Comparison of ENCODE assay signal across 18 cellular contexts in genomic region chr6:157869673-157870302, GRCh38. TPM values are rescaled to one million over a fixed set of nuclear protein-coding genes. Genes with fewer than 3 reads are reported as not detected.
A peak's percentile ranks its signal among the peaks of the same experiment; 100 is the strongest.
DNase-seq lines count a peak whose midpoint lies in the region; ATAC-seq, FAIRE-seq and TF ChIP-seq lines count a peak whose summit lies in the region.
"Had no signal": no experiment of that assay in that cellular context is flagged by ENCODE, and none has a peak within 500 bp of the region (broad histone marks: within the 10 kb centered on the region; RNA-seq: fewer than 3 reads in every experiment).

No MANE protein-coding gene starts in this region.

- no peak overlapping the region for H2AK5ac ChIP-seq in neuronal stem cell (ENCODE audit: low read depth, low read length)

- BruUV-seq in HepG2 (replicated peaks; lab: Mats Ljungman, UMichigan) (no TSS peak), K562 (replicated peaks; lab: Mats Ljungman, UMichigan) (no TSS peak), Calu3 (replicated peaks; lab: Mats Ljungman, UMichigan) (no TSS peak)

- H3K27me3 ChIP-seq in HepG2 (ENCODE audit: control insufficient read depth in 1 of 2, insufficient read depth in 2 of 2, low read length in 2 of 2) (no peaks in the 10 kb centered on the region), right lobe of liver (no peaks in the 10 kb centered on the region), K562 (ENCODE audit: control insufficient read depth in 2 of 2, insufficient read depth in 2 of 2, low read length in 2 of 2) (no peaks in the 10 kb centered on the region), neuronal stem cell (ENCODE audit: control insufficient read depth in 3 of 3, insufficient read depth in 3 of 3, low read depth in 1 of 3, low read length in 3 of 3) (no peaks in the 10 kb centered on the region), aorta (ENCODE audit: control insufficient read depth in 1 of 2, insufficient read depth in 2 of 2, low read length in 1 of 2) (no peaks in the 10 kb centered on the region), uterus (no peaks in the 10 kb centered on the region)
- H3K27me3 ChIP-seq: BE2C had no signal

- FAIRE-seq in HepG2 (lab: Jason Lieb, UNC): no peak
- no peak for FAIRE-seq in K562 (lab: Jason Lieb, UNC)
- FAIRE-seq: A204.1, D721Med, GM18507, H54 had no signal

- H2AFZ ChIP-seq in HepG2 (ENCODE audit: low read length) (no peak overlapping the region), K562 (ENCODE audit: low read depth, low read length) (no peak overlapping the region), neuronal stem cell (ENCODE audit: low read length) (no peak overlapping the region)

- TF ChIP-seq EP300 in HepG2 (IDR thresholded peaks at IDR 0.05; ENCODE audit: low read depth in 2 of 2, low read length in 2 of 2) (no peak), HepG2 (CRISPR knock-in tag; IDR thresholded peaks at IDR 0.05; ENCODE audit: borderline replicate concordance) (no peak), K562 (IDR thresholded peaks at IDR 0.05; ENCODE audit: low read length) (no peak)

- peaks cover 7% of the 10 kb centered on the region for H3K79me1 ChIP-seq in neuronal stem cell (ENCODE audit: low read depth, low read length)

- 97% methylated on average over 19 of the region's 19 CpGs for WGBS in HepG2 (ENCODE audit: low lambda C conversion rate)
- 91% methylated on average over 13 of the region's 19 CpGs for WGBS in right lobe of liver (ENCODE audit: insufficient coverage, low coverage, low lambda C conversion rate, missing lambda C conversion rate)
- WGBS in K562 (ENCODE audit: insufficient coverage, low coverage, missing lambda C conversion rate): 96% methylated on average over 18 of the region's 19 CpGs
- 100% methylated on average over 2 of the region's 19 CpGs; no CpG with 5 or more reads in 1 of the 2 donors for WGBS in neuronal stem cell (ENCODE audit: extremely low coverage in 2 of 2, insufficient read length in 2 of 2, insufficient replicate concordance in 1 of 2), 2 donors
- WGBS in aorta, 2 donors: 88 to 90% methylated on average over 19 of the region's 19 CpGs

- H3K36me3 ChIP-seq in HepG2 (replicated peaks in 1 of 2; ENCODE audit: control insufficient read depth in 1 of 2, insufficient read depth in 2 of 2, low read length in 2 of 2): peaks cover 22 to 43% of the 10 kb centered on the region in 2 experiments
- H3K36me3 ChIP-seq in right lobe of liver: peaks cover 0 to 5% (median 5%) of the 10 kb centered on the region in 4 donors
- peaks cover 64% of the 10 kb centered on the region for H3K36me3 ChIP-seq in K562 (ENCODE audit: control insufficient read depth, insufficient read depth, low read length)
- H3K36me3 ChIP-seq in neuronal stem cell (replicated peaks in 1 of 2; ENCODE audit: control insufficient read depth in 2 of 2, insufficient read depth in 2 of 2, low read length in 2 of 2): peaks cover 21 to 34% of the 10 kb centered on the region in 2 donors
- peaks cover 0 to 10% of the 10 kb centered on the region in 2 donors for H3K36me3 ChIP-seq in aorta (ENCODE audit: control insufficient read depth in 1 of 2, insufficient read depth in 2 of 2, low read length in 1 of 2)
- H3K36me3 ChIP-seq in uterus: no peaks in the 10 kb centered on the region

- no peak overlapping the region for H3K27ac ChIP-seq in HepG2 (ENCODE audit: extremely low read length, insufficient read depth, low read length)
- peak overlapping the region in 1 of 3 donors; percentile 5 for H3K27ac ChIP-seq in right lobe of liver
- no peak overlapping the region for H3K27ac ChIP-seq in K562 (ENCODE audit: extremely low read depth, low read depth, low read length)
- no peak overlapping the region for H3K27ac ChIP-seq in neuronal stem cell (replicated peaks; ENCODE audit: low read length)
- H3K27ac ChIP-seq in aorta (ENCODE audit: low read depth in 1 of 2, low read length in 2 of 2): no peak overlapping the region
- no peak overlapping the region for H3K27ac ChIP-seq in uterus
- H3K27ac ChIP-seq: C4-2B had no signal

- TF ChIP-seq POLR2A in HepG2 (IDR thresholded peaks at IDR 0.05; ENCODE audit: insufficient read depth in 1 of 2, low read depth in 2 of 2, low read length in 2 of 2) (no peak), right lobe of liver (IDR thresholded peaks at IDR 0.05) (no peak), K562 (conservative IDR thresholded peaks at IDR 0.05) (no peak), uterus (IDR thresholded peaks at IDR 0.05) (no peak)

- no peaks in the 10 kb centered on the region for H3K9me1 ChIP-seq in K562 (ENCODE audit: control insufficient read depth, insufficient read depth, low read length)

- no peak overlapping the region for H3K4me3 ChIP-seq in HepG2 (replicated peaks in 1 of 3; ENCODE audit: insufficient read depth in 1 of 3, low read depth in 2 of 3, low read length in 3 of 3)
- H3K4me3 ChIP-seq in right lobe of liver: no peak overlapping the region
- H3K4me3 ChIP-seq in K562: no peak overlapping the region
- H3K4me3 ChIP-seq in neuronal stem cell (ENCODE audit: low read length in 2 of 2): peak overlapping the region in 1 of 2 donors; percentile 24
- H3K4me3 ChIP-seq in aorta (ENCODE audit: low read length in 2 of 2): no peak overlapping the region
- no peak overlapping the region for H3K4me3 ChIP-seq in uterus

- no peak for DNase-seq in HepG2 (ENCODE audit: low spot score)
- no peak for DNase-seq in right lobe of liver
- DNase-seq in K562 (ENCODE audit: extremely low read depth in 1 of 4, low spot score in 3 of 4): no peak
- DNase-seq in neuronal stem cell (ENCODE audit: low spot score): no peak
- DNase-seq in aorta: no peak
- no peak for DNase-seq in uterus
- DNase-seq in Calu3: no peak
- DNase-seq: BE2C; CD4-positive, alpha-beta memory T cell; DND-41; GDM1 had no signal

- peak overlapping the region; percentile 46 for H3K23ac ChIP-seq in neuronal stem cell (ENCODE audit: low read depth, low read length, poor library complexity)

- no peak overlapping the region for H4K8ac ChIP-seq in neuronal stem cell (ENCODE audit: low read depth, low read length)

- no peaks in the 10 kb centered on the region for H3K4me1 Mint-ChIP-seq in Calu3 (ENCODE audit: low read depth, unreplicated experiment)

- no peak overlapping the region for H3K4me3 Mint-ChIP-seq in Calu3 (ENCODE audit: low read depth, unreplicated experiment)
- H3K4me3 Mint-ChIP-seq: CD4-positive, alpha-beta memory T cell had no signal

- no peak overlapping the region for H3K27ac Mint-ChIP-seq in Calu3 (ENCODE audit: unreplicated experiment)
- H3K27ac Mint-ChIP-seq: CD4-positive, alpha-beta memory T cell had no signal

- no peak overlapping the region for H3K14ac ChIP-seq in neuronal stem cell (ENCODE audit: low read length)

- H3K18ac ChIP-seq in neuronal stem cell (ENCODE audit: low read length): no peak overlapping the region

- H2BK15ac ChIP-seq in neuronal stem cell (ENCODE audit: low read length): no peak overlapping the region

- TF ChIP-seq CTCF in HepG2 (CRISPR knock-in tag; IDR thresholded peaks at IDR 0.05): no peak
- no peak for TF ChIP-seq CTCF in right lobe of liver (IDR thresholded peaks at IDR 0.05)
- TF ChIP-seq CTCF in K562 (IDR thresholded peaks at IDR 0.05 in 2 of 3, conservative IDR thresholded peaks at IDR 0.05 in 1 of 3; ENCODE audit: insufficient read depth in 2 of 3, low read depth in 1 of 3, low read length in 3 of 3): no peak
- TF ChIP-seq CTCF in uterus (IDR thresholded peaks at IDR 0.05): no peak
- TF ChIP-seq CTCF in Calu3 (IDR thresholded peaks at IDR 0.05; ENCODE audit: unreplicated experiment): no peak

- no peak overlapping the region for H3K4me2 ChIP-seq in HepG2 (ENCODE audit: low read depth, low read length)
- H3K4me2 ChIP-seq in K562 (ENCODE audit: insufficient read depth, low read length): no peak overlapping the region
- H3K4me2 ChIP-seq in neuronal stem cell (ENCODE audit: insufficient read depth, low read length, poor library complexity, severe bottlenecking): no peak overlapping the region

- no peak overlapping the region for H2BK5ac ChIP-seq in neuronal stem cell (ENCODE audit: low read length)

- H3K4me1 ChIP-seq in HepG2 (ENCODE audit: insufficient read depth, low read length) (no peaks in the 10 kb centered on the region), right lobe of liver (no peaks in the 10 kb centered on the region), K562 (replicated peaks in 1 of 2; ENCODE audit: control insufficient read depth in 2 of 2, insufficient read depth in 2 of 2, low read length in 2 of 2) (peaks cover 9 to 28% of the 10 kb centered on the region in 2 experiments; a peak in 4 of 5 replicates), neuronal stem cell (ENCODE audit: control insufficient read depth in 2 of 2, insufficient read depth in 1 of 2, low read depth in 1 of 2, low read length in 2 of 2) (no peaks in the 10 kb centered on the region), aorta (ENCODE audit: control insufficient read depth in 1 of 2, insufficient read depth in 2 of 2, low read length in 2 of 2) (no peaks in the 10 kb centered on the region), uterus (peaks cover 0 to 11% of the 10 kb centered on the region in 2 donors)
- H3K4me1 ChIP-seq: BE2C had no signal

- in situ Hi-C loops in HepG2 (cut with HindIII; ENCODE audit: extremely low pct_ligation_motif_present, low pct_unique_long_range_greater_than_20kb) (loop anchor here (5.0 kb wide), 1 partner anchor 112 kb away; no protein-coding TSS in a partner anchor), K562 (cut with MboI) (loop anchor here (5.0 kb wide), 1 partner anchor 112 kb away; no protein-coding TSS in a partner anchor)

- no peak for TF ChIP-seq RAD21 in HepG2 (CRISPR knock-in tag; IDR thresholded peaks at IDR 0.05)
- TF ChIP-seq RAD21 in K562 (CRISPR knock-in tag; conservative IDR thresholded peaks at IDR 0.05 in 1 of 2, IDR thresholded peaks at IDR 0.05 in 1 of 2): no peak

- H2BK12ac ChIP-seq in neuronal stem cell (ENCODE audit: low read length): no peak overlapping the region

- intact Hi-C loops in HepG2 (cut with micrococcal nuclease; ENCODE audit: unreplicated experiment): loop anchor here (5.0 to 10.0 kb wide), 2 partner anchors 47 to 205 kb away; partner anchors contain the start of gene SNX9
- intact Hi-C loops in right lobe of liver (cut with DNase I): loop anchor here (5.0 to 10.0 kb wide), 2 partner anchors 107 to 115 kb away; no protein-coding TSS in a partner anchor
- intact Hi-C loops in K562 (cut with micrococcal nuclease): no loop called here
- intact Hi-C loops in aorta (cut with DNase I): loop anchor here (5.0 kb wide), 2 partner anchors 112 to 202 kb away; no protein-coding TSS in a partner anchor
- intact Hi-C loops in uterus (cut with DNase I; ENCODE audit: low total_unique reads): loop anchor here (10.0 kb wide), 1 partner anchor 115 kb away; no protein-coding TSS in a partner anchor
- intact Hi-C loops in Calu3 (cut with micrococcal nuclease; ENCODE audit: unreplicated experiment): loop anchor here (5.0 kb wide), 1 partner anchor 107 kb away; no protein-coding TSS in a partner anchor

- H2BK120ac ChIP-seq in neuronal stem cell (ENCODE audit: low read depth, low read length): no peak overlapping the region

- CTCF ChIA-PET in HepG2 (lab: Yijun Ruan, JAX; ENCODE audit: low intra/inter-chr PET ratio, low total read pairs): no interaction called here
- CTCF ChIA-PET in K562 (lab: Yijun Ruan, JAX; ENCODE audit: low intra/inter-chr PET ratio): no interaction called here
- CTCF ChIA-PET in Calu3 (lab: Charles Lee): no interaction called here

- H3K79me2 ChIP-seq in HepG2 (ENCODE audit: insufficient read depth, low read length): peaks cover 9% of the 10 kb centered on the region
- H3K79me2 ChIP-seq in K562 (ENCODE audit: control insufficient read depth, insufficient read depth, low read length): peaks cover 68% of the 10 kb centered on the region

- peaks cover 6% of the 10 kb centered on the region; the same call in 1 of the 2 replicates for H4K20me1 ChIP-seq in HepG2 (ENCODE audit: insufficient read depth, low read length)
- H4K20me1 ChIP-seq in K562 (replicated peaks; ENCODE audit: control insufficient read depth, insufficient read depth, low read length): no peaks in the 10 kb centered on the region

- H3K27me3 Mint-ChIP-seq in Calu3 (ENCODE audit: unreplicated experiment): no peaks in the 10 kb centered on the region
- H3K27me3 Mint-ChIP-seq: CD4-positive, alpha-beta memory T cell had no signal

- H3K9ac ChIP-seq in HepG2 (ENCODE audit: insufficient read depth, low read depth, low read length): no peak overlapping the region
- no peak overlapping the region for H3K9ac ChIP-seq in K562 (ENCODE audit: insufficient read depth in 1 of 2, low read depth in 2 of 2, low read length in 2 of 2)
- H3K9ac ChIP-seq in neuronal stem cell (ENCODE audit: low read depth, low read length, poor library complexity): peak overlapping the region; percentile 51

- no peaks in the 10 kb centered on the region for H3K9me3 Mint-ChIP-seq in Calu3 (ENCODE audit: low read depth, unreplicated experiment)
- H3K9me3 Mint-ChIP-seq: CD4-positive, alpha-beta memory T cell had no signal

- H3K4ac ChIP-seq in neuronal stem cell (ENCODE audit: low read length): no peak overlapping the region

- H3K9me3 ChIP-seq in HepG2 (ENCODE audit: low read length): no peaks in the 10 kb centered on the region
- no peaks in the 10 kb centered on the region for H3K9me3 ChIP-seq in right lobe of liver
- H3K9me3 ChIP-seq in K562 (replicated peaks; ENCODE audit: control insufficient read depth, insufficient read depth, low read depth, low read length): no peaks in the 10 kb centered on the region
- H3K9me3 ChIP-seq in neuronal stem cell (replicated peaks in 1 of 2; ENCODE audit: control insufficient read depth in 2 of 2, insufficient read depth in 1 of 2, low read depth in 1 of 2, low read length in 2 of 2): peaks cover 0 to 4% of the 10 kb centered on the region in 2 donors
- no peaks in the 10 kb centered on the region for H3K9me3 ChIP-seq in aorta (ENCODE audit: control insufficient read depth, low read length)
- no peaks in the 10 kb centered on the region for H3K9me3 ChIP-seq in uterus
- H3K9me3 ChIP-seq: BE2C had no signal

- ATAC-seq in HepG2 (no peak; the same call in 2 of the 3 replicates), right lobe of liver (no peak), K562 (no peak), aorta (ENCODE audit: low FRiP score) (peak; percentile 49), HG03354 (IDR thresholded peaks at IDR 0.05; ENCODE audit: poor library complexity, severe bottlenecking, unreplicated experiment) (no peak)
- ATAC-seq: HCT116 had no signal

- no peak overlapping the region for H4K91ac ChIP-seq in neuronal stem cell (ENCODE audit: low read depth, low read length, poor library complexity)

- POLR2A ChIA-PET in HepG2 (lab: Yijun Ruan, JAX): no interaction called here
- POLR2A ChIA-PET in K562 (lab: Yijun Ruan, JAX): no interaction called here

- no peaks in the 10 kb centered on the region for H3K36me3 Mint-ChIP-seq in Calu3 (ENCODE audit: insufficient read depth, unreplicated experiment)

RNA-seq across cellular contexts. Expression of gene SNX9, which starts 46.7 kb away (rescaled TPM):
- total RNA-seq in HepG2 (2016; rRNA removed; fragmentation: Illumina TruSeq; extraction: Trizol) (21.9 and 27.7 TPM in 2 replicates), right lobe of liver (10 to 100 TPM; 24.6 to 38.0 (median 29.3) TPM), K562 (2014; rRNA removed) (57.1 and 64.3 TPM in 2 replicates), K562 (2014; rRNA removed; fragmentation: Illumina TruSeq; extraction: Trizol) (52.8 and 59.8 TPM in 2 replicates), K562 (2015; rRNA removed; fragmentation: Illumina TruSeq; extraction: Trizol) (45.2 and 48.1 TPM in 2 replicates), K562 (2021) (66.8 and 72.2 TPM in 2 replicates), aorta (10 to 100 TPM; 81.5 to 95.5 TPM), uterus (10 to 100 TPM; 31.0 to 65.9 (median 50.5) TPM), Calu3 (2022) (16.6 and 17.7 TPM in 2 replicates)
- total RNA-seq in HepG2 (2016; cell fraction: cytosol; rRNA removed; fragmentation: Illumina TruSeq; extraction: Trizol; ENCODE audit: low read depth): 3.3 and 3.5 TPM in 2 replicates
- 20.6 and 26.2 TPM in 2 replicates for total RNA-seq in HepG2 (2016; cell fraction: insoluble cytoplasmic fraction; rRNA removed; fragmentation: Illumina TruSeq; extraction: Trizol)
- total RNA-seq in HepG2 (2016; cell fraction: membrane; rRNA removed; fragmentation: Illumina TruSeq; extraction: Trizol): 11.1 and 12.4 TPM in 2 replicates
- total RNA-seq in HepG2 (2016; cell fraction: nucleus; rRNA removed; fragmentation: Illumina TruSeq; extraction: Trizol): 15.6 and 15.7 TPM in 2 replicates
- polyA plus RNA-seq in HepG2 (2011; rRNA removed) (35.2 and 36.0 TPM in 2 replicates), K562 (2011; rRNA removed) (63.6 and 80.2 TPM in 2 replicates), K562 (2014; fragmentation: Illumina TruSeq; extraction: Trizol) (79.5 and 81.7 TPM in 2 replicates), K562 (2014; fragmentation: Nextera tagmentation; extraction: Ambion mirVana) (1 to 10 TPM; 6.0 to 7.3 TPM), K562 (2014; rRNA removed) (61.3 and 70.0 TPM in 2 replicates), aorta (10 to 100 TPM; 50.6 to 82.7 TPM)
- 25.8 and 32.1 TPM in 2 replicates for polyA plus RNA-seq in HepG2 (2011; cell fraction: cytosol; rRNA removed)
- polyA plus RNA-seq in HepG2 (2011; cell fraction: nucleus; rRNA removed): 24.9 and 25.2 TPM in 2 replicates
- polyA plus RNA-seq in HepG2 (2012): 29.4 and 32.2 TPM in 2 replicates
- 2.4 and 2.5 TPM in 2 replicates for polyA plus RNA-seq in HepG2 (2016; cell fraction: cytosol; fragmentation: Illumina TruSeq; extraction: Trizol; ENCODE audit: low read depth)
- 27.0 and 29.7 TPM in 2 replicates for polyA plus RNA-seq in HepG2 (2016; cell fraction: insoluble cytoplasmic fraction; fragmentation: Illumina TruSeq; extraction: Trizol; ENCODE audit: low read depth)
- 6.8 and 7.3 TPM in 2 replicates for polyA plus RNA-seq in HepG2 (2016; cell fraction: membrane; fragmentation: Illumina TruSeq; extraction: Trizol; ENCODE audit: low read depth)
- polyA plus RNA-seq in HepG2 (2016; cell fraction: nucleus; fragmentation: Illumina TruSeq; extraction: Trizol; ENCODE audit: insufficient read depth, low read depth): 20.8 and 21.2 TPM in 2 replicates
- 17.0 and 19.8 TPM in 2 replicates for polyA minus RNA-seq in HepG2 (2011; rRNA and poly(A)+ RNA removed; ENCODE audit: low replicate concordance)
- polyA minus RNA-seq in HepG2 (2011; cell fraction: cytosol; rRNA and poly(A)+ RNA removed): 22.7 and 25.5 TPM in 2 replicates
- polyA minus RNA-seq in HepG2 (2011; cell fraction: nucleus; rRNA and poly(A)+ RNA removed): 26.1 and 28.5 TPM in 2 replicates
- 38.7 and 52.0 TPM in 2 replicates for total RNA-seq in K562 (2011; cell fraction: chromatin; rRNA removed; ENCODE audit: low replicate concordance)
- 23.3 and 24.7 TPM in 2 replicates for total RNA-seq in K562 (2011; cell fraction: nucleolus; rRNA removed)
- total RNA-seq in K562 (2011; cell fraction: nucleoplasm; rRNA removed): 28.7 and 31.5 TPM in 2 replicates
- 35.7 and 42.0 TPM in 2 replicates for polyA plus RNA-seq in K562 (2011; cell fraction: cytosol; rRNA removed)
- 56.0 and 61.8 TPM in 2 replicates for polyA plus RNA-seq in K562 (2011; cell fraction: nucleus; rRNA removed)
- polyA plus RNA-seq in K562 (2012): 38.3 and 43.4 TPM in 2 replicates
- polyA minus RNA-seq in K562 (2011; rRNA and poly(A)+ RNA removed): 59.7 and 63.7 TPM in 2 replicates
- polyA minus RNA-seq in K562 (2011; cell fraction: cytosol; rRNA and poly(A)+ RNA removed): 28.7 and 35.8 TPM in 2 replicates
- 21.7 and 34.3 TPM in 2 replicates for polyA minus RNA-seq in K562 (2011; cell fraction: nucleus; rRNA and poly(A)+ RNA removed)
- 21.0 TPM for polyA plus RNA-seq in neuronal stem cell (2013, experiment 1 of 2)
- 21.3 TPM for polyA plus RNA-seq in neuronal stem cell (2013, experiment 2 of 2)

Comparison
In these comparisons a context has a peak if more than half of its experiments do, and no peak if none do; other contexts are left out.
1. Of the 241 proteins assayed by ChIP-seq in both HepG2 and K562: peak only in HepG2: ARNT, MNT and NBN; only in K562: MAX, MED1, POLR2G and ZBTB43; in both: none; in neither: 231; mixed calls (peak in some experiments, not most) for 3.